ENCODE assay signal across 9 cellular contexts in genomic region chr5:137695651-137696428, GRCh38. TPM values are rescaled to one million over a fixed set of nuclear protein-coding genes. Genes with fewer than 3 reads are reported as not detected.
DNase-seq lines count a peak whose midpoint lies in the region; ATAC-seq, FAIRE-seq and TF ChIP-seq lines count a peak whose summit lies in the region.
"Had no signal": no experiment of that assay in that cellular context is flagged by ENCODE, and none has a peak within 500 bp of the region (broad histone marks: within the 10 kb centered on the region; RNA-seq: fewer than 3 reads in every experiment).

No MANE protein-coding gene starts in this region.

- no peak overlapping the region for H2AFZ ChIP-seq in K562 (ENCODE audit: low read depth, low read length)
- H2AFZ ChIP-seq in parathyroid adenoma = no peak overlapping the region

- no peak overlapping the region for H3K9ac ChIP-seq in K562 (ENCODE audit: insufficient read depth in 1 of 2, low read depth in 2 of 2, low read length in 2 of 2)
- H3K9ac ChIP-seq in parathyroid adenoma = no peak overlapping the region

- no peak for ATAC-seq in K562
- no peak for ATAC-seq in HG03432 (IDR thresholded peaks at IDR 0.05; ENCODE audit: unreplicated experiment)
- ATAC-seq in foreskin keratinocyte = no peak
- no peak for ATAC-seq in HG03135 (IDR thresholded peaks at IDR 0.05; ENCODE audit: unreplicated experiment)

- BruUV-seq in K562 (replicated peaks; lab: Mats Ljungman, UMichigan) = no TSS peak

- H3K9me3 ChIP-seq in K562 (replicated peaks; ENCODE audit: control insufficient read depth, insufficient read depth, low read depth, low read length) (no peaks in the 10 kb centered on the region), parathyroid adenoma (ENCODE audit: control insufficient read depth, low read length) (no peaks in the 10 kb centered on the region)

- H3K27ac ChIP-seq in K562 (ENCODE audit: extremely low read depth, low read depth, low read length) = no peak overlapping the region
- H3K27ac ChIP-seq in parathyroid adenoma = peak overlapping the region; percentile 5
- no peak overlapping the region for H3K27ac ChIP-seq in foreskin keratinocyte

- intact Hi-C loops in K562 (cut with micrococcal nuclease) = no loop called here

- TF ChIP-seq CTCF in K562 (IDR thresholded peaks at IDR 0.05 in 2 of 3, conservative IDR thresholded peaks at IDR 0.05 in 1 of 3; ENCODE audit: insufficient read depth in 2 of 3, low read depth in 1 of 3, low read length in 3 of 3) = peak in 1 of 3 experiments; percentile 27; a peak in 1 of 6 replicates
- TF ChIP-seq CTCF in parathyroid adenoma (IDR thresholded peaks at IDR 0.05) = no peak
- TF ChIP-seq CTCF in foreskin keratinocyte (conservative IDR thresholded peaks at IDR 0.05) = no peak

- POLR2A ChIA-PET in K562 (lab: Yijun Ruan, JAX) = no interaction called here

- no peak for TF ChIP-seq EP300 in K562 (IDR thresholded peaks at IDR 0.05; ENCODE audit: low read length)

- H3K4me3 ChIP-seq in K562 = no peak overlapping the region
- no peak overlapping the region for H3K4me3 ChIP-seq in parathyroid adenoma (ENCODE audit: low read depth, low read length)
- H3K4me3 ChIP-seq: coronary artery had no signal

- no peak for TF ChIP-seq POLR2A in K562 (conservative IDR thresholded peaks at IDR 0.05)

- no peaks in the 10 kb centered on the region for H3K36me3 ChIP-seq in K562 (ENCODE audit: control insufficient read depth, insufficient read depth, low read length)
- H3K36me3 ChIP-seq in parathyroid adenoma (ENCODE audit: control insufficient read depth, insufficient read depth, low read length) = no peaks in the 10 kb centered on the region

- no peaks in the 10 kb centered on the region for H3K4me1 ChIP-seq in K562 (replicated peaks in 1 of 2; ENCODE audit: control insufficient read depth in 2 of 2, insufficient read depth in 2 of 2, low read length in 2 of 2)
- H3K4me1 ChIP-seq in parathyroid adenoma = peaks cover 6% of the 10 kb centered on the region
- no peaks in the 10 kb centered on the region for H3K4me1 ChIP-seq in foreskin keratinocyte

- no peaks in the 10 kb centered on the region for H3K79me2 ChIP-seq in K562 (ENCODE audit: control insufficient read depth, insufficient read depth, low read length)
- no peaks in the 10 kb centered on the region for H3K79me2 ChIP-seq in parathyroid adenoma

- no peak for DNase-seq in GM18507 (ENCODE audit: extremely low spot score, insufficient read length, low read depth)
- peak; percentile 69 for DNase-seq in SIG-M5 treated with dmso at 0.1 percent for 504 hours (lab: John Stamatoyannopoulos, UW; ENCODE audit: unreplicated experiment)
- DNase-seq in K562 (ENCODE audit: extremely low read depth in 1 of 4, low spot score in 3 of 4) = peak in 1 of 4 experiments; percentile 7
- DNase-seq in foreskin keratinocyte = no peak
- no peak for DNase-seq in NCI-H2227 treated with DMSO at 0.1 percent for 48 hours (lab: John Stamatoyannopoulos, UW)

- no peaks in the 10 kb centered on the region for H3K9me1 ChIP-seq in K562 (ENCODE audit: control insufficient read depth, insufficient read depth, low read length)

- H3K4me2 ChIP-seq in K562 (ENCODE audit: insufficient read depth, low read length) (no peak overlapping the region), parathyroid adenoma (ENCODE audit: low read length) (no peak overlapping the region)

- CTCF ChIA-PET in K562 (lab: Yijun Ruan, JAX; ENCODE audit: low intra/inter-chr PET ratio) = no interaction called here

- H3K27me3 ChIP-seq in K562 (ENCODE audit: control insufficient read depth in 2 of 2, insufficient read depth in 2 of 2, low read length in 2 of 2) = peaks cover 0 to 19% of the 10 kb centered on the region in 2 experiments; a peak in 2 of 5 replicates
- no peaks in the 10 kb centered on the region for H3K27me3 ChIP-seq in parathyroid adenoma (ENCODE audit: control insufficient read depth, insufficient read depth, low read length)
- no peaks in the 10 kb centered on the region for H3K27me3 ChIP-seq in foreskin keratinocyte

- no peaks in the 10 kb centered on the region for H4K20me1 ChIP-seq in K562 (replicated peaks; ENCODE audit: control insufficient read depth, insufficient read depth, low read length)

- in situ Hi-C loops in K562 (cut with MboI) = no loop called here

- FAIRE-seq in GM18507 (lab: Jason Lieb, UNC) = peak; percentile 26
- peak; percentile 54 for FAIRE-seq in K562 (lab: Jason Lieb, UNC)

- TF ChIP-seq RAD21 in K562 (CRISPR knock-in tag; conservative IDR thresholded peaks at IDR 0.05 in 1 of 2, IDR thresholded peaks at IDR 0.05 in 1 of 2) = no peak

- WGBS in K562 (ENCODE audit: insufficient coverage, low coverage, missing lambda C conversion rate) = 0% methylated on average over 4 of the region's 4 CpGs

TF ChIP-seq in K562, 482 proteins besides CTCF, POLR2A, EP300 and RAD21 (continues in another document):
- no peak for TF ChIP-seq ZNF780A (CRISPR knock-in tag; IDR thresholded peaks at IDR 0.05)
- TF ChIP-seq, protein P1, sequence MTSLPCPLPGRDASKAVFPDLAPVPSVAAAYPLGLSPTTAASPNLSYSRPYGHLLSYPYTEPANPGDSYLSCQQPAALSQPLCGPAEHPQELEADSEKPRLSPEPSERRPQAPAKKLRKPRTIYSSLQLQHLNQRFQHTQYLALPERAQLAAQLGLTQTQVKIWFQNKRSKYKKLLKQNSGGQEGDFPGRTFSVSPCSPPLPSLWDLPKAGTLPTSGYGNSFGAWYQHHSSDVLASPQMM (CRISPR knock-in tag; IDR thresholded peaks at IDR 0.05) = no peak
- peak; percentile 17; the same call in 1 of the 2 replicates for TF ChIP-seq CBFA2T3 (IDR thresholded peaks at IDR 0.05)
- peak; percentile 45; the same call in 1 of the 2 replicates for TF ChIP-seq TEAD4 (IDR thresholded peaks at IDR 0.05; ENCODE audit: low read length)
- no peak for TF ChIP-seq TEAD4 (CRISPR knock-in tag; IDR thresholded peaks at IDR 0.05; ENCODE audit: borderline replicate concordance)
- no peak for TF ChIP-seq ARID3A (IDR thresholded peaks at IDR 0.05; ENCODE audit: borderline replicate concordance, low read depth, low read length)

RNA-seq across cellular contexts. Expression of gene KLHL3, which starts 40.0 kb away (rescaled TPM):
- 2.6 and 4.0 TPM in 2 replicates for total RNA-seq in K562 (2011; cell fraction: chromatin; rRNA removed; ENCODE audit: low replicate concordance)
- total RNA-seq in K562 (2011; cell fraction: nucleolus; rRNA removed) = 1.6 and 2.3 TPM in 2 replicates
- 2.4 and 3.3 TPM in 2 replicates for total RNA-seq in K562 (2011; cell fraction: nucleoplasm; rRNA removed)
- total RNA-seq in K562 (2014; rRNA removed) (under 0.01 and 0.65 TPM in 2 replicates), K562 (2014; rRNA removed; fragmentation: Illumina TruSeq; extraction: Trizol) (0.26 and 0.33 TPM in 2 replicates), K562 (2015; rRNA removed; fragmentation: Illumina TruSeq; extraction: Trizol) (0.64 and 0.65 TPM in 2 replicates), K562 (2021) (0.31 and 0.38 TPM in 2 replicates), foreskin keratinocyte (1.7 and 2.0 TPM in 2 replicates)
- polyA plus RNA-seq in K562 (2011; rRNA removed) (1.5 and 2.1 TPM in 2 replicates), K562 (2014; fragmentation: Illumina TruSeq; extraction: Trizol) (0.22 and 0.24 TPM in 2 replicates), K562 (2014; fragmentation: Nextera tagmentation; extraction: Ambion mirVana) (under 1 TPM; 0.14 to 0.18 TPM), K562 (2014; rRNA removed) (0.19 and 0.47 TPM in 2 replicates), foreskin keratinocyte (0.40 and 0.48 TPM in 2 replicates)
- 0.58 and 0.94 TPM in 2 replicates for polyA plus RNA-seq in K562 (2011; cell fraction: cytosol; rRNA removed)
- 4.1 and 5.2 TPM in 2 replicates for polyA plus RNA-seq in K562 (2011; cell fraction: nucleus; rRNA removed)
- 0.43 and 2.9 TPM in 2 replicates for polyA plus RNA-seq in K562 (2012)
- 4.1 and 4.4 TPM in 2 replicates for polyA minus RNA-seq in K562 (2011; rRNA and poly(A)+ RNA removed)
- 0.64 TPM in 1 of 2 replicates, not detected in the other for polyA minus RNA-seq in K562 (2011; cell fraction: cytosol; rRNA and poly(A)+ RNA removed)
- polyA minus RNA-seq in K562 (2011; cell fraction: nucleus; rRNA and poly(A)+ RNA removed) = 3.4 and 6.1 TPM in 2 replicates

RNA-seq across cellular contexts. Expression of gene HNRNPA0, which starts 58.3 kb away (rescaled TPM):
- total RNA-seq in K562 (2011; cell fraction: chromatin; rRNA removed; ENCODE audit: low replicate concordance) = 5.5 and 7.0 TPM in 2 replicates
- 5.8 and 7.3 TPM in 2 replicates for total RNA-seq in K562 (2011; cell fraction: nucleolus; rRNA removed)
- 8.4 and 11.3 TPM in 2 replicates for total RNA-seq in K562 (2011; cell fraction: nucleoplasm; rRNA removed)
- total RNA-seq in K562 (2014; rRNA removed) (9.9 and 10.9 TPM in 2 replicates), K562 (2014; rRNA removed; fragmentation: Illumina TruSeq; extraction: Trizol) (9.2 and 10.3 TPM in 2 replicates), K562 (2015; rRNA removed; fragmentation: Illumina TruSeq; extraction: Trizol) (14.0 and 14.1 TPM in 2 replicates), K562 (2021) (29.8 and 33.3 TPM in 2 replicates), foreskin keratinocyte (18.0 and 21.7 TPM in 2 replicates)
- polyA plus RNA-seq in K562 (2011; rRNA removed) (10.7 and 11.0 TPM in 2 replicates), K562 (2014; fragmentation: Illumina TruSeq; extraction: Trizol) (20.2 and 27.4 TPM in 2 replicates), K562 (2014; fragmentation: Nextera tagmentation; extraction: Ambion mirVana) (1 to 10 TPM; 5.0 to 5.7 TPM), K562 (2014; rRNA removed) (24.6 and 26.7 TPM in 2 replicates), foreskin keratinocyte (28.2 and 30.0 TPM in 2 replicates)
- polyA plus RNA-seq in K562 (2011; cell fraction: cytosol; rRNA removed) = 8.9 and 13.6 TPM in 2 replicates
- polyA plus RNA-seq in K562 (2011; cell fraction: nucleus; rRNA removed) = 4.6 and 4.7 TPM in 2 replicates
- polyA plus RNA-seq in K562 (2012) = 22.8 and 30.2 TPM in 2 replicates
- 6.5 and 8.4 TPM in 2 replicates for polyA minus RNA-seq in K562 (2011; rRNA and poly(A)+ RNA removed)
- polyA minus RNA-seq in K562 (2011; cell fraction: cytosol; rRNA and poly(A)+ RNA removed) = 7.5 and 8.3 TPM in 2 replicates
- polyA minus RNA-seq in K562 (2011; cell fraction: nucleus; rRNA and poly(A)+ RNA removed) = 3.9 and 7.9 TPM in 2 replicates
